ENCODE assay signal across 12 cellular contexts in genomic region chr1:229407206-229408026, GRCh38. TPM values are rescaled to one million over a fixed set of nuclear protein-coding genes. Genes with fewer than 3 reads are reported as not detected.
DNase-seq lines count a peak whose midpoint lies in the region; TF ChIP-seq lines count a peak whose summit lies in the region.
"Had no signal": no experiment of that assay in that cellular context is flagged by ENCODE, and none has a peak within 500 bp of the region (broad histone marks: within the 10 kb centered on the region; RNA-seq: fewer than 3 reads in every experiment).

No MANE protein-coding gene starts in this region.

- H3K4me2 ChIP-seq in H9 (ENCODE audit: insufficient read depth, insufficient read length, low read length) (peak overlapping the region; percentile 84), neural cell (ENCODE audit: low read length) (no peak overlapping the region)

- peak overlapping the region; percentile 74 to 86 for H3K4me3 Mint-ChIP-seq in H9

- POLR2A ChIA-PET in AG04450 (lab: Yijun Ruan, JAX), result no interaction called here

- no peak overlapping the region for H3K18ac ChIP-seq in H9 (ENCODE audit: insufficient read length, low read depth, low read length)

- H3K56ac ChIP-seq in H9 (ENCODE audit: insufficient read length, low read depth, low read length), result no peak overlapping the region

- H3K4me3 ChIP-seq in AG04450 (ENCODE audit: low read depth, low read length) (peak overlapping the region; percentile 32), neural cell (ENCODE audit: low read length) (peak overlapping the region; percentile 15)
- peak overlapping the region; percentile 42 for H3K4me3 ChIP-seq in effector memory CD4-positive, alpha-beta T cell (ENCODE audit: insufficient read depth, low read depth, low read length, poor library complexity, severe bottlenecking)
- H3K4me3 ChIP-seq: lung had no signal

- no peak overlapping the region for H3T11ph ChIP-seq in H9 (ENCODE audit: low read length)

- CTCF ChIA-PET in AG04450 (lab: Charles Lee), result interaction anchor here (1.0 to 1.4 kb wide), 2 partner anchors 10 to 150 kb away, joined by 3 read pairs; no protein-coding TSS in a partner anchor

- no peaks in the 10 kb centered on the region; the same call in 1 of the 2 replicates for H3K9me3 ChIP-seq in AG04450 (ENCODE audit: control insufficient read depth, insufficient read depth, low read length)
- H3K9me3 ChIP-seq in H9 (ENCODE audit: control insufficient read depth, low read depth, low read length), result no peaks in the 10 kb centered on the region
- no peaks in the 10 kb centered on the region for H3K9me3 ChIP-seq in effector memory CD4-positive, alpha-beta T cell (ENCODE audit: control insufficient read depth, low read length)
- no peaks in the 10 kb centered on the region for H3K9me3 ChIP-seq in neural cell (ENCODE audit: low read length)

- no peaks in the 10 kb centered on the region for H3K79me1 ChIP-seq in H9 (ENCODE audit: insufficient read depth, low read depth, low read length, poor library complexity, severe bottlenecking)

- no peak overlapping the region for H3K9ac ChIP-seq in H9 (ENCODE audit: extremely low read depth, insufficient read length, low read length)
- no peak overlapping the region for H3K9ac ChIP-seq in neural cell (ENCODE audit: low read length)

- no peak overlapping the region for H3K4ac ChIP-seq in H9 (ENCODE audit: low read depth, low read length)

- no CpG with 5 or more reads among the region's 68 CpGs for WGBS in H9 (ENCODE audit: extremely low coverage, insufficient read length, low lambda C conversion rate)

- H4K8ac ChIP-seq in H9 (replicated peaks; ENCODE audit: insufficient read length, low read depth, low read length), result no peak overlapping the region

- H2BK5ac ChIP-seq in H9 (ENCODE audit: insufficient read length, low read length), result no peak overlapping the region

- no peaks in the 10 kb centered on the region for H3K79me2 ChIP-seq in H9 (ENCODE audit: insufficient read depth, low read length)
- no peaks in the 10 kb centered on the region for H3K79me2 ChIP-seq in neural cell (replicated peaks; ENCODE audit: insufficient read depth, low read length)

- TF ChIP-seq CTCF in AG04450 (IDR thresholded peaks at IDR 0.05; ENCODE audit: low read depth, low read length) (0 out of 2 replicates have a peak, but pooled peaks have one; percentile 2), H9 (conservative IDR thresholded peaks at IDR 0.05) (peak; percentile 23; the same call in 1 of the 3 replicates), neural cell (IDR thresholded peaks at IDR 0.05; ENCODE audit: poor library complexity, severe bottlenecking) (no peak)

- H3K23me2 ChIP-seq in H9 (ENCODE audit: insufficient read length, low read depth, low read length, poor library complexity, severe bottlenecking), result peaks cover 14% of the 10 kb centered on the region

- H3K27me3 ChIP-seq in AG04450 (ENCODE audit: control insufficient read depth, insufficient read depth, low read length) (peaks cover 50% of the 10 kb centered on the region), H9 (ENCODE audit: insufficient read depth, low read length) (peaks cover 7% of the 10 kb centered on the region; the same call in 1 of the 2 replicates), neural cell (ENCODE audit: insufficient read depth, low read depth, low read length) (peaks cover 13% of the 10 kb centered on the region)
- peaks cover 24% of the 10 kb centered on the region for H3K27me3 ChIP-seq in effector memory CD4-positive, alpha-beta T cell (replicated peaks; ENCODE audit: control insufficient read depth, insufficient read depth, low read length, poor library complexity, severe bottlenecking)

- no peaks in the 10 kb centered on the region for H3K36me3 ChIP-seq in effector memory CD4-positive, alpha-beta T cell (ENCODE audit: control insufficient read depth, insufficient read depth, low read length)
- H3K36me3 ChIP-seq in neural cell (ENCODE audit: insufficient read depth, low read length), result no peaks in the 10 kb centered on the region

- H3K4me1 ChIP-seq in H9 (ENCODE audit: insufficient read depth, low read length), result peaks cover 16% of the 10 kb centered on the region; the same call in 1 of the 2 replicates
- H3K4me1 ChIP-seq in effector memory CD4-positive, alpha-beta T cell (ENCODE audit: control insufficient read depth, insufficient read depth, low read length, poor library complexity, severe bottlenecking), result peaks cover 11% of the 10 kb centered on the region

- H4K91ac ChIP-seq in H9 (ENCODE audit: insufficient read length, low read depth, low read length), result no peak overlapping the region

- no peak overlapping the region for H3K27ac Mint-ChIP-seq in H9

- H3K27ac ChIP-seq in AG04450 (ENCODE audit: low read depth, low read length), result no peak overlapping the region
- H3K27ac ChIP-seq in H9 (ENCODE audit: insufficient read length, low read depth, low read length), result no peak overlapping the region
- no peak overlapping the region for H3K27ac ChIP-seq in effector memory CD4-positive, alpha-beta T cell (ENCODE audit: insufficient read depth, low read length, poor library complexity, severe bottlenecking)
- H3K27ac ChIP-seq in neural cell (ENCODE audit: low read length), result no peak overlapping the region

- no peak overlapping the region for H2BK120ac ChIP-seq in H9 (ENCODE audit: low read depth, low read length, poor library complexity, severe bottlenecking)

- no peak overlapping the region for H4K5ac ChIP-seq in H9 (ENCODE audit: insufficient read length, low read depth, low read length)

- no peak for TF ChIP-seq EP300 in neural cell (conservative IDR thresholded peaks at IDR 0.05; ENCODE audit: poor library complexity, severe bottlenecking)

- H2AFZ ChIP-seq in H9 (ENCODE audit: low read length), result no peak overlapping the region
- no peak overlapping the region for H2AFZ ChIP-seq in neural cell (ENCODE audit: low read depth, low read length)

- H3K9me2 ChIP-seq in neural cell (ENCODE audit: insufficient read depth, low read length), result no peaks in the 10 kb centered on the region

- H4K20me1 ChIP-seq in H9 (ENCODE audit: control insufficient read depth, insufficient read depth, insufficient read length) (no peaks in the 10 kb centered on the region), neural cell (ENCODE audit: insufficient read depth) (no peaks in the 10 kb centered on the region)

- H3K14ac ChIP-seq in H9 (ENCODE audit: insufficient read depth, low read length), result no peak overlapping the region

- 0 out of 2 replicates have a peak overlapping the region, but pooled peaks have one; percentile 6 for H2BK15ac ChIP-seq in H9 (ENCODE audit: low read depth, low read length)

- no peaks in the 10 kb centered on the region for H3F3A ChIP-seq in neural cell (ENCODE audit: insufficient read depth, low read length, poor library complexity, severe bottlenecking)

- peaks cover 30 to 48% of the 10 kb centered on the region in 2 experiments for H3K4me1 Mint-ChIP-seq in H9

- no peak overlapping the region for H2BK12ac ChIP-seq in H9 (ENCODE audit: insufficient read length, low read depth, low read length)

- TF ChIP-seq RAD21 in neural cell (conservative IDR thresholded peaks at IDR 0.05), result no peak

- DNase-seq in AG04450 (ENCODE audit: low read depth, low spot score) (no peak), H9 (no peak), iPS-NIHi7 (ENCODE audit: extremely low spot score) (no peak), erythroblast (lab: John Stamatoyannopoulos, UW) (no peak), midbrain (lab: John Stamatoyannopoulos, UW) (no peak)
- DNase-seq in effector memory CD4-positive, alpha-beta T cell, result no peak
- DNase-seq in stimulated activated CD4-positive, alpha-beta T cell treated with anti-CD3 and anti-CD28 coated beads, Interleukin-4, amount 100 ng/mL, for 4 hours, result no peak
- DNase-seq: GDM1; MM.1S; stimulated activated CD8-positive, alpha-beta memory T cell treated with anti-CD3 and anti-CD28 coated beads, Interleukin-4, amount 100 ng/mL, for 48 hours had no signal

- H3K36me3 Mint-ChIP-seq in H9 (ENCODE audit: insufficient read depth in 1 of 3, low read depth in 3 of 3), result peaks cover 0 to 1% (median 0%) of the 10 kb centered on the region in 3 experiments; a peak in 1 of 7 replicates

- H2AK5ac ChIP-seq in H9 (ENCODE audit: insufficient read length, low read length), result no peak overlapping the region

- H3K23ac ChIP-seq in H9 (ENCODE audit: insufficient read length, low read depth, low read length), result no peak overlapping the region

- peaks cover 0 to 1% of the 10 kb centered on the region in 2 experiments; a peak in 2 of 5 replicates for H3K9me3 Mint-ChIP-seq in H9

- no peak overlapping the region for H2BK20ac ChIP-seq in H9 (ENCODE audit: low read depth, low read length, poor library complexity, severe bottlenecking)

- H3K27me3 Mint-ChIP-seq in H9 (ENCODE audit: low read depth), result peaks cover 78% of the 10 kb centered on the region

- no peak for TF ChIP-seq POLR2A in erythroblast (IDR thresholded peaks at IDR 0.05; ENCODE audit: low read length)

TF ChIP-seq in neural cell, 6 proteins besides CTCF, POLR2A, EP300 and RAD21:
- no peak for TF ChIP-seq TAF1 (IDR thresholded peaks at IDR 0.05; ENCODE audit: low read depth)
- no peak for TF ChIP-seq EZH2 (IDR thresholded peaks at IDR 0.05; ENCODE audit: borderline replicate concordance, insufficient read depth, low read length, poor library complexity, severe bottlenecking)

RNA-seq across cellular contexts. Expression of gene ACTA1, which starts 26.5 kb away (rescaled TPM):
- not detected in 2 replicates for polyA plus RNA-seq in AG04450 (2011; rRNA removed)
- not detected in 2 replicates for polyA minus RNA-seq in AG04450 (2011; rRNA and poly(A)+ RNA removed)
- 48.5 and 51.3 TPM in 2 replicates for total RNA-seq in H9 (2021)
- 1.0 TPM in 1 of 2 replicates, not detected in the other for polyA plus RNA-seq in neural cell
- polyA minus RNA-seq in neural cell, result 0.49 TPM in 1 of 2 replicates, not detected in the other
